Comparison of ENCODE assay signal across 8 cellular contexts in genomic region chr1:181087400-181087901, GRCh38. TPM values are rescaled to one million over a fixed set of nuclear protein-coding genes. Genes with fewer than 3 reads are reported as not detected.
DNase-seq lines count a peak whose midpoint lies in the region; ATAC-seq and TF ChIP-seq lines count a peak whose summit lies in the region.

No MANE protein-coding gene starts in this region.

- H2AFZ ChIP-seq in OCI-LY3 (ENCODE audit: low read depth, low read length), result no peak overlapping the region

- peaks cover 46% of the 10 kb centered on the region for H3K4me1 ChIP-seq in OCI-LY3 (ENCODE audit: low read length)

- peaks cover 40% of the 10 kb centered on the region for H3K4me1 Mint-ChIP-seq in activated CD4-positive, alpha-beta T cell treated with anti-CD3 and anti-CD28 coated beads, Interleukin-2, amount 10 ng/mL, durations not matched to agents 24 days and 14 days
- peaks cover 43% of the 10 kb centered on the region for H3K4me1 Mint-ChIP-seq in central memory CD8-positive, alpha-beta T cell
- peaks cover 54% of the 10 kb centered on the region for H3K4me1 Mint-ChIP-seq in stimulated activated naive CD8-positive, alpha-beta T cell treated with anti-CD3 and anti-CD28 coated beads, Interleukin-15, amount 100 ng/mL, for 72 hours

- no peaks in the 10 kb centered on the region for H3K9me3 ChIP-seq in OCI-LY3 (ENCODE audit: insufficient read depth, low read length)

- H4K20me1 ChIP-seq in OCI-LY3 (ENCODE audit: insufficient read depth, low read length), result peaks cover 26% of the 10 kb centered on the region

- peak overlapping the region; percentile 56 for H3K27ac Mint-ChIP-seq in activated CD4-positive, alpha-beta T cell treated with anti-CD3 and anti-CD28 coated beads, Interleukin-2, amount 10 ng/mL, durations not matched to agents 24 days and 14 days
- H3K27ac Mint-ChIP-seq in central memory CD8-positive, alpha-beta T cell (ENCODE audit: low read depth), result peak overlapping the region; percentile 97
- peak overlapping the region in 1 of 2 donors; percentile 82 for H3K27ac Mint-ChIP-seq in stimulated activated naive CD8-positive, alpha-beta T cell treated with anti-CD3 and anti-CD28 coated beads, Interleukin-15, amount 100 ng/mL, for 72 hours

- peaks cover 34% of the 10 kb centered on the region for H3K36me3 ChIP-seq in OCI-LY3 (replicated peaks; ENCODE audit: low read depth, low read length)

- H3K9me3 Mint-ChIP-seq in activated CD4-positive, alpha-beta T cell treated with anti-CD3 and anti-CD28 coated beads, Interleukin-2, amount 10 ng/mL, durations not matched to agents 24 days and 14 days, result no peaks in the 10 kb centered on the region
- H3K9me3 Mint-ChIP-seq in central memory CD8-positive, alpha-beta T cell, result no peaks in the 10 kb centered on the region
- no peaks in the 10 kb centered on the region for H3K9me3 Mint-ChIP-seq in stimulated activated naive CD8-positive, alpha-beta T cell treated with anti-CD3 and anti-CD28 coated beads, Interleukin-15, amount 100 ng/mL, for 72 hours

- ATAC-seq in central memory CD8-positive, alpha-beta T cell (replicated peaks; ENCODE audit: extremely low read depth, poor library complexity, severe bottlenecking), result no peak
- no peak for ATAC-seq in stimulated activated naive CD8-positive, alpha-beta T cell treated with anti-CD3 and anti-CD28 coated beads, Interleukin-15, amount 100 ng/mL, for 72 hours
- ATAC-seq in GM19351 (IDR thresholded peaks at IDR 0.05; ENCODE audit: unreplicated experiment) (no peak), HG03571 (IDR thresholded peaks at IDR 0.05; ENCODE audit: unreplicated experiment) (no peak)

- DNase-seq in activated CD4-positive, alpha-beta T cell treated with anti-CD3 and anti-CD28 coated beads, Interleukin-2, amount 10 ng/mL, durations not matched to agents 24 days and 14 days, result peak; percentile 77
- no peak for DNase-seq in activated CD4-positive, alpha-beta T cell treated with anti-CD3 and anti-CD28 coated beads for 1 hour
- DNase-seq in central memory CD8-positive, alpha-beta T cell (ENCODE audit: low spot score in 2 of 2), result no peak
- peak in 1 of 2 donors; percentile 50 for DNase-seq in stimulated activated naive CD8-positive, alpha-beta T cell treated with anti-CD3 and anti-CD28 coated beads, Interleukin-15, amount 100 ng/mL, for 72 hours
- DNase-seq in NCI-H2081 (lab: John Stamatoyannopoulos, UW), result no peak

- TF ChIP-seq CTCF in OCI-LY3 (IDR thresholded peaks at IDR 0.05; ENCODE audit: low read depth, low read length), result no peak

- H3K4me2 ChIP-seq in OCI-LY3 (ENCODE audit: low read length), result peak overlapping the region; percentile 94

- H3K27me3 Mint-ChIP-seq in activated CD4-positive, alpha-beta T cell treated with anti-CD3 and anti-CD28 coated beads, Interleukin-2, amount 10 ng/mL, durations not matched to agents 24 days and 14 days, result peaks cover 8% of the 10 kb centered on the region
- H3K27me3 Mint-ChIP-seq in central memory CD8-positive, alpha-beta T cell, result no peaks in the 10 kb centered on the region
- no peaks in the 10 kb centered on the region for H3K27me3 Mint-ChIP-seq in stimulated activated naive CD8-positive, alpha-beta T cell treated with anti-CD3 and anti-CD28 coated beads, Interleukin-15, amount 100 ng/mL, for 72 hours

- H3K27me3 ChIP-seq in OCI-LY3 (ENCODE audit: low read depth, low read length), result peaks cover 9% of the 10 kb centered on the region

- H3K79me2 ChIP-seq in OCI-LY3 (ENCODE audit: low read length), result peaks cover 57% of the 10 kb centered on the region

- H3K27ac ChIP-seq in OCI-LY3 (ENCODE audit: low read length), result peak overlapping the region; percentile 86

- H3K36me3 Mint-ChIP-seq in activated CD4-positive, alpha-beta T cell treated with anti-CD3 and anti-CD28 coated beads, Interleukin-2, amount 10 ng/mL, durations not matched to agents 24 days and 14 days (ENCODE audit: low read depth), result peaks cover 32% of the 10 kb centered on the region
- peaks cover 29% of the 10 kb centered on the region for H3K36me3 Mint-ChIP-seq in central memory CD8-positive, alpha-beta T cell (ENCODE audit: insufficient read depth)

- peak overlapping the region; percentile 93 for H3K4me3 Mint-ChIP-seq in activated CD4-positive, alpha-beta T cell treated with anti-CD3 and anti-CD28 coated beads, Interleukin-2, amount 10 ng/mL, durations not matched to agents 24 days and 14 days
- H3K4me3 Mint-ChIP-seq in central memory CD8-positive, alpha-beta T cell, result peak overlapping the region; percentile 96
- peak overlapping the region; percentile 98 for H3K4me3 Mint-ChIP-seq in stimulated activated naive CD8-positive, alpha-beta T cell treated with anti-CD3 and anti-CD28 coated beads, Interleukin-15, amount 100 ng/mL, for 72 hours

- H3K4me3 ChIP-seq in OCI-LY3 (ENCODE audit: low read length), result peak overlapping the region; percentile 86

- H3K9ac ChIP-seq in OCI-LY3 (ENCODE audit: low read length), result peak overlapping the region; percentile 77

- intact Hi-C loops in activated CD4-positive, alpha-beta T cell treated with anti-CD3 and anti-CD28 coated beads, Interleukin-2, amount 10 ng/mL, durations not matched to agents 24 days and 14 days (cut with micrococcal nuclease), result loop anchor here (5.0 kb wide), 1 partner anchor 585 kb away; the partner anchor contains the start of gene ACBD6

RNA-seq across cellular contexts. Expression of gene IER5, which starts 1.0 kb away (rescaled TPM):
- 48.3 and 48.6 TPM in 2 replicates for total RNA-seq in activated CD4-positive, alpha-beta T cell treated with anti-CD3 and anti-CD28 coated beads, Interleukin-2, amount 10 ng/mL, durations not matched to agents 24 days and 14 days

RNA-seq across cellular contexts. Expression of gene MR1, which starts 53.7 kb away (rescaled TPM):
- total RNA-seq in activated CD4-positive, alpha-beta T cell treated with anti-CD3 and anti-CD28 coated beads, Interleukin-2, amount 10 ng/mL, durations not matched to agents 24 days and 14 days, result 14.6 and 16.2 TPM in 2 replicates
